In genomic region chr9:115263731-115264130, GRCh38 we compare ENCODE assay signal across 2 cellular contexts.
TF ChIP-seq lines count a peak whose summit lies in the region.

No MANE protein-coding gene starts in this region.

TF ChIP-seq in SK-N-SH, 30 proteins besides CTCF, POLR2A, EP300 and RAD21 (continued from another document):
- TF ChIP-seq, protein P1, sequence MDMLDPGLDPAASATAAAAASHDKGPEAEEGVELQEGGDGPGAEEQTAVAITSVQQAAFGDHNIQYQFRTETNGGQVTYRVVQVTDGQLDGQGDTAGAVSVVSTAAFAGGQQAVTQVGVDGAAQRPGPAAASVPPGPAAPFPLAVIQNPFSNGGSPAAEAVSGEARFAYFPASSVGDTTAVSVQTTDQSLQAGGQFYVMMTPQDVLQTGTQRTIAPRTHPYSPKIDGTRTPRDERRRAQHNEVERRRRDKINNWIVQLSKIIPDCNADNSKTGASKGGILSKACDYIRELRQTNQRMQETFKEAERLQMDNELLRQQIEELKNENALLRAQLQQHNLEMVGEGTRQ (IDR thresholded peaks at IDR 0.05; ENCODE audit: borderline replicate concordance, low read depth, low read length), result no peak

TF ChIP-seq in SK-N-SH treated with all-trans-retinoic acid at 6 μM for 48 hours, 23 proteins besides CTCF, POLR2A, EP300 and RAD21 (continued from another document):
- TF ChIP-seq ISL1 (CRISPR knock-in tag; IDR thresholded peaks at IDR 0.05), result no peak
TF ChIP-seq in SK-N-SH treated with all-trans-retinoic acid at 6 μM for 48 hours: peak in this region for 0.
